In genomic region chr14:81315344-81315743, GRCh38 we compare ENCODE assay signal across 14 cellular contexts.
DNase-seq lines count a peak whose midpoint lies in the region; ATAC-seq and TF ChIP-seq lines count a peak whose summit lies in the region.
"Had no signal": no experiment of that assay in that cellular context is flagged by ENCODE, and none has a peak within 500 bp of the region (broad histone marks: within the 10 kb centered on the region; RNA-seq: fewer than 3 reads in every experiment).

No MANE protein-coding gene starts in this region.

- H3K27ac Mint-ChIP-seq in activated T-helper 17 cell treated with anti-CD3 and anti-CD28 coated beads, Interleukin-2, amount 50 U/mL, for 72 hours, result no peak overlapping the region
- H3K27ac Mint-ChIP-seq: activated naive CD4-positive, alpha-beta T cell treated with anti-CD3 and anti-CD28 coated beads, Interleukin-2, amount 10 ng/mL, durations not matched to agents 7 days and 5 days; natural killer cell had no signal

- no peaks in the 10 kb centered on the region for H3K36me3 ChIP-seq in breast epithelium
- no peaks in the 10 kb centered on the region for H3K36me3 ChIP-seq in psoas muscle (ENCODE audit: insufficient read depth in 1 of 2, low read depth in 1 of 2)
- H3K36me3 ChIP-seq: left ventricle myocardium inferior had no signal

- TF ChIP-seq CTCF in breast epithelium (IDR thresholded peaks at IDR 0.05) (no peak), psoas muscle (IDR thresholded peaks at IDR 0.05) (no peak)

- H3K4me1 Mint-ChIP-seq in activated T-helper 17 cell treated with anti-CD3 and anti-CD28 coated beads, Interleukin-2, amount 50 U/mL, for 72 hours, result no peaks in the 10 kb centered on the region
- H3K4me1 Mint-ChIP-seq: activated naive CD4-positive, alpha-beta T cell treated with anti-CD3 and anti-CD28 coated beads, Interleukin-2, amount 10 ng/mL, durations not matched to agents 7 days and 5 days; natural killer cell had no signal

- intact Hi-C loops in breast epithelium (cut with DNase I; ENCODE audit: low total_unique reads) (no loop called here), psoas muscle (cut with DNase I) (no loop called here)

- TF ChIP-seq POLR2A in breast epithelium (IDR thresholded peaks at IDR 0.05), result no peak

- peak; percentile 11 for DNase-seq in NCI-H82 (lab: John Stamatoyannopoulos, UW)
- no peak for DNase-seq in NCI-H82 treated with DMSO at 0.1 percent for 48 hours (lab: John Stamatoyannopoulos, UW; ENCODE audit: unreplicated experiment)
- DNase-seq in breast epithelium (ENCODE audit: low spot score in 2 of 2), result no peak
- DNase-seq in left kidney (ENCODE audit: low read depth, low spot score), result peak; percentile 68
- DNase-seq in psoas muscle, result no peak
- no peak for DNase-seq in GM19238 (ENCODE audit: insufficient read length, low spot score)
- DNase-seq in NCI-H2196 (lab: John Stamatoyannopoulos, UW; ENCODE audit: unreplicated experiment), result no peak
- DNase-seq: activated naive CD4-positive, alpha-beta T cell treated with anti-CD3 and anti-CD28 coated beads, Interleukin-2, amount 10 ng/mL, durations not matched to agents 7 days and 5 days; KG1; left ventricle myocardium inferior; natural killer cell; NCI-H1694 treated with DMSO at 0.1 percent for 48 hours had no signal

- ATAC-seq in psoas muscle, result no peak
- no peak for ATAC-seq in activated T-helper 17 cell treated with anti-CD3 and anti-CD28 coated beads, Interleukin-2, amount 50 U/mL, for 72 hours (replicated peaks)
- ATAC-seq: natural killer cell had no signal

- H3K4me1 ChIP-seq in breast epithelium (peaks cover 6 to 8% of the 10 kb centered on the region in 2 donors), psoas muscle (peaks cover 4% of the 10 kb centered on the region)

- whole genome bisulfite sequencing in psoas muscle, 3 donors, result 35 to 42% (median 37%) methylated on average over 5 of the region's 5 CpGs

- H3K36me3 Mint-ChIP-seq in activated T-helper 17 cell treated with anti-CD3 and anti-CD28 coated beads, Interleukin-2, amount 50 U/mL, for 72 hours (ENCODE audit: low read depth), result no peaks in the 10 kb centered on the region
- H3K36me3 Mint-ChIP-seq: activated naive CD4-positive, alpha-beta T cell treated with anti-CD3 and anti-CD28 coated beads, Interleukin-2, amount 10 ng/mL, durations not matched to agents 7 days and 5 days; natural killer cell had no signal

- H3K27me3 ChIP-seq in breast epithelium (no peaks in the 10 kb centered on the region), psoas muscle (ENCODE audit: insufficient read depth in 3 of 3, low read length in 2 of 3) (no peaks in the 10 kb centered on the region)

- H3K27ac ChIP-seq in breast epithelium (peak overlapping the region; percentile 21 to 62), psoas muscle (no peak overlapping the region)
- H3K27ac ChIP-seq: left ventricle myocardium inferior had no signal

- H3K9me3 Mint-ChIP-seq in activated T-helper 17 cell treated with anti-CD3 and anti-CD28 coated beads, Interleukin-2, amount 50 U/mL, for 72 hours, result peaks cover 3% of the 10 kb centered on the region
- H3K9me3 Mint-ChIP-seq: activated naive CD4-positive, alpha-beta T cell treated with anti-CD3 and anti-CD28 coated beads, Interleukin-2, amount 10 ng/mL, durations not matched to agents 7 days and 5 days; natural killer cell had no signal

- H3K9me3 ChIP-seq in breast epithelium (no peaks in the 10 kb centered on the region), psoas muscle (no peaks in the 10 kb centered on the region)
- H3K9me3 ChIP-seq: left ventricle myocardium inferior had no signal

- no peak overlapping the region for H3K4me3 Mint-ChIP-seq in activated T-helper 17 cell treated with anti-CD3 and anti-CD28 coated beads, Interleukin-2, amount 50 U/mL, for 72 hours
- H3K4me3 Mint-ChIP-seq: activated naive CD4-positive, alpha-beta T cell treated with anti-CD3 and anti-CD28 coated beads, Interleukin-2, amount 10 ng/mL, durations not matched to agents 7 days and 5 days; natural killer cell had no signal

- peaks cover 16% of the 10 kb centered on the region for H3K27me3 Mint-ChIP-seq in activated T-helper 17 cell treated with anti-CD3 and anti-CD28 coated beads, Interleukin-2, amount 50 U/mL, for 72 hours
- H3K27me3 Mint-ChIP-seq: activated naive CD4-positive, alpha-beta T cell treated with anti-CD3 and anti-CD28 coated beads, Interleukin-2, amount 10 ng/mL, durations not matched to agents 7 days and 5 days had no signal

- no peak overlapping the region for H3K4me3 ChIP-seq in breast epithelium
- no peak overlapping the region for H3K4me3 ChIP-seq in psoas muscle
- H3K4me3 ChIP-seq: left ventricle myocardium inferior, skin epidermis had no signal

Comparison
In these comparisons a context has a peak if more than half of its experiments do, and no peak if none do; other contexts are left out.
1. DNase-seq: peak in NCI-H82 (single experiment) and left kidney (single experiment); none in NCI-H82 treated with DMSO at 0.1 percent for 48 hours (single experiment), breast epithelium (0 of 2), psoas muscle (0 of 2), GM19238 (single experiment) and NCI-H2196 (single experiment).